In genomic region chr2:207260021-207260420, GRCh38 we compare ENCODE assay signal across 23 cellular contexts.
DNase-seq lines count a peak whose midpoint lies in the region; ATAC-seq, FAIRE-seq and TF ChIP-seq lines count a peak whose summit lies in the region.
"Had no signal": no experiment of that assay in that cellular context is flagged by ENCODE, and none has a peak within 500 bp of the region (broad histone marks: within the 10 kb centered on the region; RNA-seq: fewer than 3 reads in every experiment).

No MANE protein-coding gene starts in this region.

- no peak for TF ChIP-seq CTCF in keratinocyte (optimal IDR thresholded peaks at IDR 0.05 in 1 of 3, IDR thresholded peaks at IDR 0.05 in 1 of 3, conservative IDR thresholded peaks at IDR 0.05 in 1 of 3; ENCODE audit: extremely low read depth in 1 of 3, insufficient read depth in 2 of 3, low read length in 3 of 3)

- no peak overlapping the region for H3K4me3 ChIP-seq in keratinocyte (ENCODE audit: control insufficient read depth in 2 of 3, extremely low read depth in 1 of 3, insufficient read depth in 2 of 3, low read depth in 1 of 3, low read length in 3 of 3)
- H3K4me3 ChIP-seq: dorsolateral prefrontal cortex, left lung, uterus had no signal

- no peaks in the 10 kb centered on the region for H3K79me2 ChIP-seq in keratinocyte (ENCODE audit: control insufficient read depth, insufficient read depth, low read length)

- peak; percentile 57 for FAIRE-seq in keratinocyte (lab: Jason Lieb, UNC)

- H3K9ac ChIP-seq in keratinocyte (ENCODE audit: control insufficient read depth, extremely low read depth, insufficient read depth, low read length) = no peak overlapping the region

- dilution Hi-C loops in keratinocyte (cut with MboI; ENCODE audit: extremely low pct_ligation_motif_present, low sequenced_read_pairs) = no loop called here

- H3K4me1 ChIP-seq in keratinocyte (ENCODE audit: control insufficient read depth, extremely low read depth, insufficient read depth, low read length) = peaks cover 28% of the 10 kb centered on the region

- no peaks in the 10 kb centered on the region for H3K36me3 ChIP-seq in keratinocyte (ENCODE audit: control insufficient read depth in 2 of 2, extremely low read depth in 1 of 2, insufficient read depth in 2 of 2, low read length in 2 of 2)
- H3K36me3 ChIP-seq: left lung, uterus had no signal

- H2AFZ ChIP-seq in keratinocyte (ENCODE audit: control insufficient read depth, low read length) = no peak overlapping the region

- no peaks in the 10 kb centered on the region for H3K27me3 ChIP-seq in keratinocyte (ENCODE audit: control insufficient read depth, extremely low read depth, insufficient read depth, low read length)
- H3K27me3 ChIP-seq: dorsolateral prefrontal cortex, left lung, uterus had no signal

- in situ Hi-C loops in SK-MEL-5 (cut with HindIII; ENCODE audit: low pct_unique_long_range_greater_than_20kb, low sequenced_read_pairs) = no loop called here

- H3K9me1 ChIP-seq in keratinocyte (ENCODE audit: control insufficient read depth, extremely low read depth, insufficient read depth, low read length) = no peaks in the 10 kb centered on the region

- no peak for ATAC-seq in HG02938 (IDR thresholded peaks at IDR 0.05; ENCODE audit: unreplicated experiment)
- ATAC-seq: activated naive CD4-positive, alpha-beta T cell treated with anti-CD3 and anti-CD28 coated beads, Interleukin-2, amount 50 U/mL, for 72 hours; left lung had no signal

- H3K9me3 ChIP-seq in keratinocyte (ENCODE audit: control insufficient read depth, low read depth, low read length) = no peaks in the 10 kb centered on the region
- H3K9me3 ChIP-seq: left lung, uterus had no signal

- DNase-seq in COLO829 (ENCODE audit: low spot score) (peak; percentile 61), SK-MEL-5 (ENCODE audit: low read depth, low spot score) (peak; percentile 58), keratinocyte (ENCODE audit: low read depth, low spot score) (no peak), substantia nigra (lab: John Stamatoyannopoulos, UW) (peak in 1 of 49 donors; percentile 22), NCI-H226 (no peak)
- DNase-seq in activated effector memory CD4-positive, alpha-beta T cell treated with anti-CD3 and anti-CD28 coated beads, Interleukin-2, amount 50 U/mL, for 16 hours = no peak
- DNase-seq: activated CD4-positive, alpha-beta T cell treated with anti-CD3 and anti-CD28 coated beads, Interleukin-2, amount 50 U/mL, for 1 hour; aorta; CD4-positive, alpha-beta T cell; DMS 273 treated with DMSO at 0.1 percent for 48 hours; dorsolateral prefrontal cortex; hippocampal formation; immature natural killer cell; left lung; NCI-H1105 treated with DMSO at 0.1 percent for 48 hours; NCI-H2081; NCI-H345; NCI-H774; posterior cingulate gyrus; RPMI8226; uterus had no signal

- H3K27ac ChIP-seq in keratinocyte (ENCODE audit: control insufficient read depth, insufficient read depth, low read length) (no peak overlapping the region), substantia nigra (ENCODE audit: low read depth, low read length, poor library complexity, severe bottlenecking) (peak overlapping the region; percentile 8)

- no peaks in the 10 kb centered on the region for H4K20me1 ChIP-seq in keratinocyte (ENCODE audit: control insufficient read depth, extremely low read depth, insufficient read depth, low read length)

- H3K4me2 ChIP-seq in keratinocyte (ENCODE audit: control insufficient read depth, extremely low read depth, insufficient read depth, low read depth, low read length) = no peak overlapping the region

Comparison
In these comparisons a context has a peak if more than half of its experiments do, and no peak if none do; other contexts are left out.
1. DNase-seq: peak in COLO829 (single experiment) and SK-MEL-5 (single experiment); none in keratinocyte (single experiment), NCI-H226 (single experiment) and activated effector memory CD4-positive, alpha-beta T cell treated with anti-CD3 and anti-CD28 coated beads, Interleukin-2, amount 50 U/mL, for 16 hours (single experiment).